1 cellular context compared by ENCODE assay signal in genomic region chr20:20712474-20713243, GRCh38.
A peak's percentile ranks its signal among the peaks of the same experiment; 100 is the strongest.
TF ChIP-seq lines count a peak whose summit lies in the region.

RALGAPA2 (minus strand) TSS chr20:20712644; CDS start chr20:20712480, 164 bp downstream.

TF ChIP-seq in HepG2, 621 proteins besides CTCF, POLR2A, EP300 and RAD21 (continued from another document and continues in another):
- no peak for TF ChIP-seq RNF219 (CRISPR knock-in tag; IDR thresholded peaks at IDR 0.05)
- TF ChIP-seq IRF1 (CRISPR knock-in tag; IDR thresholded peaks at IDR 0.05; ENCODE audit: low read depth) = no peak
- peak; percentile 96 for TF ChIP-seq TFDP1 (CRISPR knock-in tag; IDR thresholded peaks at IDR 0.05; ENCODE audit: borderline replicate concordance)
- peak; percentile 88 for TF ChIP-seq CREB1 (IDR thresholded peaks at IDR 0.05)
- peak; percentile 88 for TF ChIP-seq CREB1 (CRISPR knock-in tag; IDR thresholded peaks at IDR 0.05)
- TF ChIP-seq TSC22D2 (CRISPR knock-in tag; IDR thresholded peaks at IDR 0.05; ENCODE audit: borderline replicate concordance) = peak; percentile 80; the same call in 1 of the 2 replicates
- no peak for TF ChIP-seq ZBTB4 (CRISPR knock-in tag; IDR thresholded peaks at IDR 0.05; ENCODE audit: borderline replicate concordance)
- peak; percentile 78 for TF ChIP-seq JUN (CRISPR knock-in tag; IDR thresholded peaks at IDR 0.05)
- TF ChIP-seq HNRNPUL1 (IDR thresholded peaks at IDR 0.05; ENCODE audit: low read depth, low read length) = no peak
- TF ChIP-seq ZSCAN31 (CRISPR knock-in tag; IDR thresholded peaks at IDR 0.05; ENCODE audit: low read depth) = peak; percentile 79
- TF ChIP-seq ZNF576 (CRISPR knock-in tag; IDR thresholded peaks at IDR 0.05) = no peak
- TF ChIP-seq ZNF614 (CRISPR knock-in tag; IDR thresholded peaks at IDR 0.05; ENCODE audit: borderline replicate concordance) = peak; percentile 86
- no peak for TF ChIP-seq ETS1 (CRISPR knock-in tag; IDR thresholded peaks at IDR 0.05)
- TF ChIP-seq ZNF484 (CRISPR knock-in tag; IDR thresholded peaks at IDR 0.05; ENCODE audit: borderline replicate concordance, low read depth) = no peak
- TF ChIP-seq ZFP36 (IDR thresholded peaks at IDR 0.05; ENCODE audit: borderline replicate concordance, low read depth, low read length, partially characterized antibody) = no peak
- peak; percentile 96 for TF ChIP-seq TBX2 (CRISPR knock-in tag; IDR thresholded peaks at IDR 0.05; ENCODE audit: borderline replicate concordance)
- TF ChIP-seq CBX2 (IDR thresholded peaks at IDR 0.05; ENCODE audit: low read depth, low read length) = no peak; the same call in 1 of the 2 replicates
- TF ChIP-seq CBX2 (CRISPR knock-in tag; IDR thresholded peaks at IDR 0.05; ENCODE audit: low read depth) = no peak
- TF ChIP-seq MTF2 (CRISPR knock-in tag; IDR thresholded peaks at IDR 0.05; ENCODE audit: borderline replicate concordance) = no peak
- TF ChIP-seq BRF2 (CRISPR knock-in tag; IDR thresholded peaks at IDR 0.05) = peak; percentile 64; the same call in 1 of the 2 replicates
- no peak for TF ChIP-seq CSRNP1 (CRISPR knock-in tag; IDR thresholded peaks at IDR 0.05)
- no peak for TF ChIP-seq PCBP2 (optimal IDR thresholded peaks at IDR 0.05; ENCODE audit: low read depth, low read length, poor library complexity, severe bottlenecking)
- peak; percentile 55; the same call in 1 of the 3 replicates for TF ChIP-seq MXI1 (IDR thresholded peaks at IDR 0.05; ENCODE audit: borderline replicate concordance, low read depth, low read length)
- no peak; the same call in 1 of the 2 replicates for TF ChIP-seq STAT6 (CRISPR knock-in tag; IDR thresholded peaks at IDR 0.05; ENCODE audit: borderline replicate concordance)
- TF ChIP-seq ZNF629 (CRISPR knock-in tag; conservative IDR thresholded peaks at IDR 0.05) = no peak
- peak; percentile 98 for TF ChIP-seq THAP11 (CRISPR knock-in tag; IDR thresholded peaks at IDR 0.05)
- TF ChIP-seq ZBTB7B (CRISPR knock-in tag; IDR thresholded peaks at IDR 0.05) = peak; percentile 96
- TF ChIP-seq DBP (CRISPR knock-in tag; IDR thresholded peaks at IDR 0.05; ENCODE audit: not compliant biosample characterization) = no peak
- TF ChIP-seq SRSF1 (optimal IDR thresholded peaks at IDR 0.05; ENCODE audit: low read depth, low read length) = no peak
- TF ChIP-seq PAF1 (CRISPR knock-in tag; IDR thresholded peaks at IDR 0.05) = no peak
- TF ChIP-seq ZNF468 (CRISPR knock-in tag; IDR thresholded peaks at IDR 0.05) = no peak
- TF ChIP-seq ZHX2 (IDR thresholded peaks at IDR 0.05; ENCODE audit: low read depth) = peak; percentile 77
- peak; percentile 21; the same call in 1 of the 2 replicates for TF ChIP-seq ZHX2 (CRISPR knock-in tag; IDR thresholded peaks at IDR 0.05; ENCODE audit: borderline replicate concordance)
- no peak; the same call in 1 of the 2 replicates for TF ChIP-seq ZNF737 (CRISPR knock-in tag; IDR thresholded peaks at IDR 0.05; ENCODE audit: borderline replicate concordance)
